16 cellular contexts compared by ENCODE assay signal in genomic region chr7:41900532-41900931, GRCh38.
"Had no signal": no experiment of that assay in that cellular context is flagged by ENCODE, and none has a peak within 500 bp of the region (broad histone marks: within the 10 kb centered on the region; RNA-seq: fewer than 3 reads in every experiment).

No MANE protein-coding gene starts in this region.

- H3K36me3 ChIP-seq: heart right ventricle, neutrophil, sigmoid colon had no signal

- H3K4me1 ChIP-seq: heart right ventricle, sigmoid colon, testis had no signal

- DNase-seq: activated CD4-positive, alpha-beta T cell treated with anti-CD3 and anti-CD28 coated beads, Interleukin-2, amount 10 ng/mL, durations not matched to agents 24 days and 14 days; activated CD8-positive, alpha-beta T cell treated with anti-CD3 and anti-CD28 coated beads for 36 hours; activated naive CD4-positive, alpha-beta T cell treated with Interleukin-2 at 50 U/mL for 16 hours; activated T-cell treated with anti-CD3 and anti-CD28 coated beads, Interleukin-2, amount 50 U/mL, for 1 hour; central memory CD4-positive, alpha-beta T cell; heart right ventricle; immature natural killer cell; kidney glomerular epithelial cell; left ventricle myocardium superior; natural killer cell; sigmoid colon; stimulated activated CD4-positive, alpha-beta T cell treated with anti-CD3 and anti-CD28 coated beads, Interleukin-4, amount 100 ng/mL, for 24 hours; T1000; testis had no signal

- H3K27me3 ChIP-seq: neutrophil, sigmoid colon, testis had no signal

- H3K9me3 ChIP-seq: neutrophil, sigmoid colon, testis had no signal

- H3K27ac ChIP-seq: coronary artery, heart right ventricle, neutrophil, sigmoid colon, testis had no signal

- H3K4me3 ChIP-seq: coronary artery, heart right ventricle, sigmoid colon, testis had no signal
